11 cellular contexts compared by ENCODE assay signal in the genomic region with DNA sequence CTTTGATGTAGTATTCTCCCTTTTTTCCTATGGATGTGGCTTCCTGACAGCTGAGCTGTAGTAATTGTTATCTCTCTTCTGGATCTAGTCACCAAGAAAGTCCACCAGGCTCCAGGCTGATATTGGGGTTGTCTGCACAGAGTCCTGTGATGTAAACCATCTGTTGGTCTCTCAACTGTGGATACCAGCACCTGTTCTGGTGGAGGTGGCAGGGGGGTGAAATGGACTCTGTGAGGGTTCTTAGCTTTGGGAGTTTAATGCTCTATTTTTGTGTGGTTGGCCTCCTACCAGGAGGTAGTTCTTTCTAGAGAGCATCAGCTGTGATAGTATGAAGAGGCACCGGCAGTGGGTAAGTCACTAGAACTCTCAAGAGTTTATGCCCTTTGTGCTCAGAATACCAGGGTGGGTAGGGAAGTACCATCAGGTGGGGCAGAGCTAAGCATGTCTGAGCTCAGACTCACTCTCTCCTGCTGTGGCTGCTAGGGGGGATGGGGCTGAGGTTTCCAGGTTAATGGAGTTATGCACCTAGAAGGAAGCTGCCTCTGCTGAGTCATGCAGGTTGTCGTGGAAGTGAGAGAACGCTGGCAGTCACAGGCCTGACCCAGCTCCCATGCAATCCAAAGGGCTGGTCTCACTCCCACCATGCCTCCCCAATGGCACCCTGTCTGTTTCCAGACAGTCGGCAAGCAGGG. TPM values are rescaled to one million over a fixed set of nuclear protein-coding genes. Genes with fewer than 3 reads are reported as not detected.
DNase-seq lines count a peak whose midpoint lies in the region; ATAC-seq and TF ChIP-seq lines count a peak whose summit lies in the region.
"Had no signal": no experiment of that assay in that cellular context is flagged by ENCODE, and none has a peak within 500 bp of the region (broad histone marks: within the 10 kb centered on the region; RNA-seq: fewer than 3 reads in every experiment).

No MANE protein-coding gene starts in this region.

- no peak overlapping the region for H3K4me3 Mint-ChIP-seq in activated T-cell treated with anti-CD3 and anti-CD28 coated beads, Interleukin-2, amount 50 U/mL, for 72 hours
- H3K4me3 Mint-ChIP-seq in stimulated activated naive CD8-positive, alpha-beta T cell treated with anti-CD3 and anti-CD28 coated beads, Interleukin-15, Interleukin-2, amounts not matched to agents 100 ng/mL and 50 ng/mL, for 24 hours = no peak overlapping the region

- H3K36me3 Mint-ChIP-seq in activated T-cell treated with anti-CD3 and anti-CD28 coated beads, Interleukin-2, amount 50 U/mL, for 72 hours (ENCODE audit: insufficient read depth in 2 of 2) = peaks cover 0 to 4% of the 10 kb centered on the region in 2 donors
- H3K36me3 Mint-ChIP-seq in stimulated activated naive CD8-positive, alpha-beta T cell treated with anti-CD3 and anti-CD28 coated beads, Interleukin-15, Interleukin-2, amounts not matched to agents 100 ng/mL and 50 ng/mL, for 24 hours (ENCODE audit: low read depth) = peaks cover 6% of the 10 kb centered on the region

- DNase-seq in activated T-cell treated with anti-CD3 and anti-CD28 coated beads, Interleukin-2, amount 50 U/mL, for 1 hour = peak; percentile 11
- DNase-seq in activated T-cell treated with anti-CD3 and anti-CD28 coated beads, Interleukin-2, amount 50 U/mL, for 72 hours = no peak
- DNase-seq in RPMI8226 = peak; percentile 81
- DNase-seq in iPS-NIHi11 (ENCODE audit: low spot score) = peak; percentile 17
- DNase-seq in aorta = no peak
- no peak for DNase-seq in adrenal gland
- DNase-seq: HCEC 1CT, NCI-H1092 treated with DMSO at 0.1 percent for 48 hours, retina had no signal

- H3K4me1 Mint-ChIP-seq in activated T-cell treated with anti-CD3 and anti-CD28 coated beads, Interleukin-2, amount 50 U/mL, for 72 hours (ENCODE audit: low read depth) = no peaks in the 10 kb centered on the region
- peaks cover 4% of the 10 kb centered on the region for H3K4me1 Mint-ChIP-seq in stimulated activated naive CD8-positive, alpha-beta T cell treated with anti-CD3 and anti-CD28 coated beads, Interleukin-15, Interleukin-2, amounts not matched to agents 100 ng/mL and 50 ng/mL, for 24 hours (ENCODE audit: low read depth)

- TF ChIP-seq CTCF in adrenal gland (IDR thresholded peaks at IDR 0.05) = no peak

- H3K27me3 Mint-ChIP-seq in activated T-cell treated with anti-CD3 and anti-CD28 coated beads, Interleukin-2, amount 50 U/mL, for 72 hours (ENCODE audit: low read depth) = no peaks in the 10 kb centered on the region
- no peaks in the 10 kb centered on the region for H3K27me3 Mint-ChIP-seq in stimulated activated naive CD8-positive, alpha-beta T cell treated with anti-CD3 and anti-CD28 coated beads, Interleukin-15, Interleukin-2, amounts not matched to agents 100 ng/mL and 50 ng/mL, for 24 hours

- no peaks in the 10 kb centered on the region for H3K4me1 ChIP-seq in aorta (ENCODE audit: control insufficient read depth in 1 of 2, insufficient read depth in 2 of 2, low read length in 2 of 2)
- H3K4me1 ChIP-seq in adrenal gland (replicated peaks in 1 of 2) = no peaks in the 10 kb centered on the region

- H3K9me3 ChIP-seq in aorta (ENCODE audit: control insufficient read depth, low read length) (no peaks in the 10 kb centered on the region), adrenal gland (replicated peaks in 1 of 3) (no peaks in the 10 kb centered on the region)

- H3K9me3 Mint-ChIP-seq in activated T-cell treated with anti-CD3 and anti-CD28 coated beads, Interleukin-2, amount 50 U/mL, for 72 hours = peaks cover 2% of the 10 kb centered on the region in 2 donors
- peaks cover 9% of the 10 kb centered on the region for H3K9me3 Mint-ChIP-seq in stimulated activated naive CD8-positive, alpha-beta T cell treated with anti-CD3 and anti-CD28 coated beads, Interleukin-15, Interleukin-2, amounts not matched to agents 100 ng/mL and 50 ng/mL, for 24 hours

- no peak overlapping the region for H3K27ac ChIP-seq in aorta (ENCODE audit: low read depth in 1 of 2, low read length in 2 of 2)
- no peak overlapping the region for H3K27ac ChIP-seq in adrenal gland

- no peak for ATAC-seq in activated T-cell treated with anti-CD3 and anti-CD28 coated beads, Interleukin-2, amount 50 U/mL, for 72 hours (replicated peaks in 1 of 2)
- no peak for ATAC-seq in HG03432 (IDR thresholded peaks at IDR 0.05; ENCODE audit: unreplicated experiment)
- no peak for ATAC-seq in aorta (ENCODE audit: low FRiP score)

- H3K27ac Mint-ChIP-seq in activated T-cell treated with anti-CD3 and anti-CD28 coated beads, Interleukin-2, amount 50 U/mL, for 72 hours = no peak overlapping the region
- H3K27ac Mint-ChIP-seq in stimulated activated naive CD8-positive, alpha-beta T cell treated with anti-CD3 and anti-CD28 coated beads, Interleukin-15, Interleukin-2, amounts not matched to agents 100 ng/mL and 50 ng/mL, for 24 hours = peak overlapping the region; percentile 47

- no peak overlapping the region for H3K4me3 ChIP-seq in aorta (ENCODE audit: low read length in 2 of 2)
- H3K4me3 ChIP-seq in adrenal gland = no peak overlapping the region

- TF ChIP-seq POLR2A in adrenal gland (IDR thresholded peaks at IDR 0.05) = no peak

- intact Hi-C loops in aorta (cut with DNase I) (no loop called here), adrenal gland (cut with DNase I) (no loop called here)

- H3K36me3 ChIP-seq in aorta (ENCODE audit: control insufficient read depth in 1 of 2, insufficient read depth in 2 of 2, low read length in 1 of 2) (no peaks in the 10 kb centered on the region), adrenal gland (replicated peaks in 1 of 2) (no peaks in the 10 kb centered on the region)

- WGBS in aorta, 2 donors = 90 to 91% methylated on average over 4 of the region's 4 CpGs
- WGBS in adrenal gland, 4 donors = 75 to 89% (median 78%) methylated on average over 3 to 4 of the region's 4 CpGs

- H3K27me3 ChIP-seq in aorta (ENCODE audit: control insufficient read depth in 1 of 2, insufficient read depth in 2 of 2, low read length in 1 of 2) = no peaks in the 10 kb centered on the region
- no peaks in the 10 kb centered on the region for H3K27me3 ChIP-seq in adrenal gland

RNA-seq across cellular contexts. Expression of gene TAS2R14, which starts 3.0 kb away (rescaled TPM):
- 1 to 10 TPM; 1.2 to 1.9 TPM for total RNA-seq in activated T-cell treated with anti-CD3 and anti-CD28 coated beads, Interleukin-2, amount 50 U/mL, for 72 hours
- total RNA-seq in aorta (1 to 10 TPM; 5.2 to 6.4 TPM), adrenal gland (10 to 100 TPM in 2 of 8 donors, 1 to 10 TPM in 6; 1.1 to 16.3 (median 2.9) TPM)
- polyA plus RNA-seq in aorta (1 to 10 TPM in 1 of 2 donors, not detected in 1; 2.0 TPM), adrenal gland (1 to 10 TPM in 2 of 3 donors, under 1 TPM in 1; 0.80 to 2.0 (median 1.6) TPM)

RNA-seq across cellular contexts. Expression of gene PRH2, which starts 13.0 kb away (rescaled TPM):
- not detected for total RNA-seq in activated T-cell treated with anti-CD3 and anti-CD28 coated beads, Interleukin-2, amount 50 U/mL, for 72 hours
- total RNA-seq in aorta (not detected), adrenal gland (not detected)
- polyA plus RNA-seq in aorta (1 to 10 TPM in 1 of 2 donors, not detected in 1; 4.0 TPM), adrenal gland (1 to 10 TPM in 2 of 3 donors, not detected in 1; 1.0 to 1.6 TPM)

RNA-seq across cellular contexts. Expression of gene TAS2R13, which starts 32.7 kb away (rescaled TPM):
- under 1 TPM; 0.53 TPM for total RNA-seq in activated T-cell treated with anti-CD3 and anti-CD28 coated beads, Interleukin-2, amount 50 U/mL, for 72 hours
- 1 to 10 TPM; 3.2 to 5.6 TPM for total RNA-seq in aorta
- not detected for polyA plus RNA-seq in aorta
- total RNA-seq in adrenal gland = 10 to 100 TPM in 1 of 8 donors, 1 to 10 TPM in 6, under 1 TPM in 1; 0.79 to 16.4 (median 1.6) TPM
- polyA plus RNA-seq in adrenal gland = under 1 TPM in 1 of 3 donors, not detected in 2; 0.03 TPM

RNA-seq across cellular contexts. Expression of gene TAS2R50, which starts 44.6 kb away (rescaled TPM):
- total RNA-seq in activated T-cell treated with anti-CD3 and anti-CD28 coated beads, Interleukin-2, amount 50 U/mL, for 72 hours = 1 to 10 TPM in 1 of 2 donors, under 1 TPM in 1; 0.90 to 1.2 TPM
- 1 to 10 TPM; 3.3 to 5.7 TPM for total RNA-seq in aorta
- not detected for polyA plus RNA-seq in aorta
- total RNA-seq in adrenal gland = 1 to 10 TPM in 7 of 8 donors, under 1 TPM in 1; 0.54 to 5.5 (median 1.4) TPM
- not detected for polyA plus RNA-seq in adrenal gland

RNA-seq across cellular contexts. Expression of gene TAS2R20, which starts 56.0 kb away (rescaled TPM):
- total RNA-seq in activated T-cell treated with anti-CD3 and anti-CD28 coated beads, Interleukin-2, amount 50 U/mL, for 72 hours = 1 to 10 TPM; 1.3 to 2.1 TPM
- total RNA-seq in aorta (1 to 10 TPM; 4.3 to 4.8 TPM), adrenal gland (1 to 10 TPM in 6 of 8 donors, under 1 TPM in 2; 0.69 to 9.1 (median 2.0) TPM)
- polyA plus RNA-seq in aorta (under 1 TPM in 1 of 2 donors, not detected in 1; 0.49 TPM), adrenal gland (under 1 TPM; 0.17 to 0.42 (median 0.24) TPM)

Comparison
In these comparisons a context has a peak if more than half of its experiments do, and no peak if none do; other contexts are left out.
1. DNase-seq: peak in activated T-cell treated with anti-CD3 and anti-CD28 coated beads, Interleukin-2, amount 50 U/mL, for 1 hour (single experiment), RPMI8226 (single experiment) and iPS-NIHi11 (single experiment); none in activated T-cell treated with anti-CD3 and anti-CD28 coated beads, Interleukin-2, amount 50 U/mL, for 72 hours (0 of 2), aorta (0 of 2) and adrenal gland (0 of 7).